ENCODE assay signal across 14 cellular contexts in the genomic region with DNA sequence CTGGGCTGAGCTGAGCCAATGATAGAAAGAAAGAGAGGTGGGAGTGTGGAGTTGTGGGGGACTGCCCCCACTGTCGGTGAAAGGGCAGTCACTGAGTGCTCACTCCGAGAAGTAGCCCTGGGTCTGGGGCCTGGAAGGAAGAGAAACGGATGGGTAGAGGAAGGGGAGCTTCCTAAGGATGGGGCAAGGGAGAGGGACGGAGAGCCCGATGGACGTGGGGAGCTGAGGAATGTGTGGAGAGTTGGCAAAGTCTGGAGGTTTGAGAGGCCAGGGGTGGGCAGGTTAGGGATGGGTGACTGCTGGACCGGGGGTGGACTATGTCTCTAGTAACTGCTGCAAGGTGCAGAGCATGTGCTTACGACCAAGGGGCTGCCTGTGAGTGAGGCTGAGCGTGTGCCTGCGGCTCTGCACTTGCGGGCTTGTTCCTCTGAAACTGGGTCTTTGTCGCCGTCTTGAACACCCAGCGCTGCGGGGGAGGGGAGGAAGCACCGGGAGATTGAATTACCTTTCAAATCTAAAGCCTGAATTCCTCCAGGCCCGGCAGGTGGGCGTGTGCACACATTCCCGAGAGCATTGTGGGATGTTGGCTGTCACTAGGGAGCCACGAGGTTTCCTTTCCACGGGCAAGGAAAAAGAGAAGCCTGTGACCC.
DNase-seq lines count a peak whose midpoint lies in the region; ATAC-seq and TF ChIP-seq lines count a peak whose summit lies in the region.
"Had no signal": no experiment of that assay in that cellular context is flagged by ENCODE, and none has a peak within 500 bp of the region (broad histone marks: within the 10 kb centered on the region; RNA-seq: fewer than 3 reads in every experiment).

No MANE protein-coding gene starts in this region.

- POLR2A ChIA-PET in naive thymus-derived CD8-positive, alpha-beta T cell (lab: Charles Lee), result no interaction called here

- H3K9me3 Mint-ChIP-seq in naive thymus-derived CD8-positive, alpha-beta T cell, result peaks cover 0 to 7% (median 0%) of the 10 kb centered on the region in 9 donors

- peak overlapping the region; percentile 70 for H3K27ac ChIP-seq in temporal lobe (ENCODE audit: low read depth, low read length)
- H3K27ac ChIP-seq: coronary artery, esophagus squamous epithelium had no signal

- H3K36me3 Mint-ChIP-seq in naive thymus-derived CD8-positive, alpha-beta T cell, result peaks cover 0 to 7% (median 0%) of the 10 kb centered on the region in 3 donors

- H3K27me3 Mint-ChIP-seq in naive thymus-derived CD8-positive, alpha-beta T cell, result peaks cover 39 to 84% (median 55%) of the 10 kb centered on the region in 5 donors

- ATAC-seq in naive thymus-derived CD8-positive, alpha-beta T cell, result no peak
- ATAC-seq in SK-N-SH treated with all-trans-retinoic acid at 6 μM for 48 hours (no peak), left colon (no peak)

- DNase-seq in NCI-H748 (lab: John Stamatoyannopoulos, UW; ENCODE audit: unreplicated experiment) (peak; percentile 34), NCI-H748 treated with DMSO at 0.1 percent for 48 hours (lab: John Stamatoyannopoulos, UW) (no peak), SK-MEL-5 (ENCODE audit: low read depth, low spot score) (peak; percentile 7), iPS-NIHi11 (ENCODE audit: low spot score) (peak; percentile 59), left colon (no peak)
- DNase-seq in naive thymus-derived CD8-positive, alpha-beta T cell, result no peak
- DNase-seq: activated T-cell treated with anti-CD3 and anti-CD28 coated beads for 4 hours; esophagus squamous epithelium; hippocampal formation; NCI-H1694 treated with DMSO at 0.1 percent for 48 hours; stimulated activated CD4-positive, alpha-beta T cell treated with anti-CD3 and anti-CD28 coated beads, Interleukin-15, amount 100 ng/mL, for 24 hours had no signal

- peak overlapping the region in 1 of 10 donors; percentile 61 for H3K4me3 Mint-ChIP-seq in naive thymus-derived CD8-positive, alpha-beta T cell

- intact Hi-C loops in left colon (cut with DNase I, micrococcal nuclease), result no loop called here

- peaks cover 4 to 11% (median 8%) of the 10 kb centered on the region in 4 donors for H3K4me1 Mint-ChIP-seq in naive thymus-derived CD8-positive, alpha-beta T cell

- in situ Hi-C loops in SK-MEL-5 (cut with HindIII; ENCODE audit: low pct_unique_long_range_greater_than_20kb, low sequenced_read_pairs), result no loop called here

- H3K27ac Mint-ChIP-seq in naive thymus-derived CD8-positive, alpha-beta T cell, result peak overlapping the region in 2 of 10 donors; percentile 15 to 55

TF ChIP-seq in SK-N-SH treated with all-trans-retinoic acid at 6 μM for 48 hours, 23 proteins besides CTCF, POLR2A, EP300 and RAD21:
- TF ChIP-seq GLIS3 (CRISPR knock-in tag; IDR thresholded peaks at IDR 0.05) (no peak), ISL1 (CRISPR knock-in tag; IDR thresholded peaks at IDR 0.05) (no peak), ARNTL (CRISPR knock-in tag; IDR thresholded peaks at IDR 0.05; ENCODE audit: borderline replicate concordance, low read depth) (no peak)
- TF ChIP-seq, protein P1, sequence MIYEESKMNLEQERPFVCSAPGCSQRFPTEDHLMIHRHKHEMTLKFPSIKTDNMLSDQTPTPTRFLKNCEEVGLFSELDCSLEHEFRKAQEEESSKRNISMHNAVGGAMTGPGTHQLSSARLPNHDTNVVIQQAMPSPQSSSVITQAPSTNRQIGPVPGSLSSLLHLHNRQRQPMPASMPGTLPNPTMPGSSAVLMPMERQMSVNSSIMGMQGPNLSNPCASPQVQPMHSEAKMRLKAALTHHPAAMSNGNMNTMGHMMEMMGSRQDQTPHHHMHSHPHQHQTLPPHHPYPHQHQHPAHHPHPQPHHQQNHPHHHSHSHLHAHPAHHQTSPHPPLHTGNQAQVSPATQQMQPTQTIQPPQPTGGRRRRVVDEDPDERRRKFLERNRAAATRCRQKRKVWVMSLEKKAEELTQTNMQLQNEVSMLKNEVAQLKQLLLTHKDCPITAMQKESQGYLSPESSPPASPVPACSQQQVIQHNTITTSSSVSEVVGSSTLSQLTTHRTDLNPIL (CRISPR knock-in tag; IDR thresholded peaks at IDR 0.05; ENCODE audit: low read depth), result no peak

Comparison
In these comparisons a context has a peak if more than half of its experiments do, and no peak if none do; other contexts are left out.
1. DNase-seq: peak in NCI-H748 (single experiment), SK-MEL-5 (single experiment) and iPS-NIHi11 (single experiment); none in NCI-H748 treated with DMSO at 0.1 percent for 48 hours (single experiment), naive thymus-derived CD8-positive, alpha-beta T cell (0 of 10) and left colon (0 of 2).